19 cellular contexts compared by ENCODE assay signal in the genomic region with DNA sequence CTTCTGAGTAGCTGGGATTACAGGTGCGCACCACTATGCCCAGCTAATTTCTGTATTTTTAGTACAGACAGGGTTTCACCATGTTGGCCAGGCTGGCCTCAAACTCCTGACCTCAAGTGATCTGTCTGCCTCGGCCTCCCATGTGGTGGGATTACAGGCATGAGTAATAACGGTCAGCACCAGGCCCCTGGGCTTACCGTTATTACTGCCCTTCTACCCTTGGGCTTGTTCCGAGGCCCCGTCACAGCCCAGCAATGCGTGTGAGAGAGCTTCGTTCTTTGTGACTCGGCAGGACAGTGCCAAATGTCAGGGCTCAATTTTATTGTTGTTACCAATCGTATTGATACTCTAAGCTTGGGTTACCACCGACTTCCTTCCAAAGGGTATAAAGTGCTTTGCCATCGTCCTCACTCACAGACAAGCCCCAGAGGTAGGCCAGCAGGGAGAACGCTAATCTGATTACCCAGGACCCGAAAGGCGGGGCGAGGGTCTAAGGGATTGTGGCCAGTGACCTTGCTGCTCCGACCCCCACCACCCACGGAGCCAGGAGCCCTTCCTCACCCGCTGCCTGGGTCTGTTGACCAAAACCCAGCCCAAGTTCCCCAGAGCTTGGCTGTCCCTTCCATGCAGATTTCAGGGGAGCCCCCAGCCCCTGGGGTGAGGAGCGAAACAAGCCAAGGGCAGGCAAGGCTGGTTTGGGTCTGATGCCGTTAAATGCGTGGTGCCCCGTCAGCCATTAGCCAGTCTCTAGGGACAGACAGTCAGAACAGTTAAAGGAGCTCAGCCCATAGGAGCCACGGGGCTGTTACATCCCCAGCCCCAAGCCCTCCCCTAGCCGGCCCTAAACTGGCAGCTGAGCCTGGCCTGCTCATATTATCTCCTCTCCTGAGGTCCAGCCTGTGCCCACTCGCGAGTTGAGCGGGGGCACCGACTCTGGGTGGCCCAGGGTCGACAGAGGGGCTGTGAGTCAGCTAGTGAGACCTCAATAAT. TPM values are rescaled to one million over a fixed set of nuclear protein-coding genes. Genes with fewer than 3 reads are reported as not detected.
A peak's percentile ranks its signal among the peaks of the same experiment; 100 is the strongest.
DNase-seq lines count a peak whose midpoint lies in the region; ATAC-seq and TF ChIP-seq lines count a peak whose summit lies in the region.
"Had no signal": no experiment of that assay in that cellular context is flagged by ENCODE, and none has a peak within 500 bp of the region (broad histone marks: within the 10 kb centered on the region; RNA-seq: fewer than 3 reads in every experiment).

No MANE protein-coding gene starts in this region.

- H3K36me3 Mint-ChIP-seq in natural killer cell (no peaks in the 10 kb centered on the region), GM23338 (ENCODE audit: low read depth) (peaks cover 4% of the 10 kb centered on the region; the same call in 2 of the 3 replicates)
- H3K36me3 Mint-ChIP-seq: CD4-positive, alpha-beta memory T cell had no signal

- H3K9me3 ChIP-seq in Panc1 (ENCODE audit: control insufficient read depth, insufficient read depth, low read depth, low read length): no peaks in the 10 kb centered on the region
- peaks cover 4% of the 10 kb centered on the region for H3K9me3 ChIP-seq in left ventricle myocardium inferior (replicated peaks)

- H3K27me3 ChIP-seq in Panc1 (ENCODE audit: control insufficient read depth, insufficient read depth, low read length): no peaks in the 10 kb centered on the region
- peaks cover 4% of the 10 kb centered on the region for H3K27me3 ChIP-seq in left ventricle myocardium inferior (ENCODE audit: low read depth)
- no peaks in the 10 kb centered on the region for H3K27me3 ChIP-seq in GM23338 (ENCODE audit: insufficient read depth)
- H3K27me3 ChIP-seq: BLaER1 had no signal

- H3K27ac ChIP-seq in Panc1 (ENCODE audit: low read length) (no peak overlapping the region), left ventricle myocardium inferior (replicated peaks) (peak overlapping the region; percentile 30), GM23338 (ENCODE audit: low read depth) (no peak overlapping the region)
- H3K27ac ChIP-seq: BLaER1 had no signal

- H3K4me1 Mint-ChIP-seq in natural killer cell (no peaks in the 10 kb centered on the region), GM23338 (peaks cover 2% of the 10 kb centered on the region; the same call in 1 of the 3 replicates)
- H3K4me1 Mint-ChIP-seq: CD4-positive, alpha-beta memory T cell had no signal

- no peaks in the 10 kb centered on the region for H4K20me1 ChIP-seq in GM23338 (replicated peaks; ENCODE audit: insufficient read depth)
- H4K20me1 ChIP-seq: BLaER1 had no signal

- intact Hi-C loops in Panc1 (cut with micrococcal nuclease; ENCODE audit: unreplicated experiment): no loop called here
- intact Hi-C loops in left ventricle myocardium inferior (cut with micrococcal nuclease): no loop called here
- intact Hi-C loops in natural killer cell (cut with micrococcal nuclease): no loop called here

- H3K9me2 ChIP-seq in GM23338 (ENCODE audit: insufficient read depth): peaks cover 3% of the 10 kb centered on the region; the same call in 1 of the 2 replicates

- H3K36me3 ChIP-seq in Panc1 (ENCODE audit: control insufficient read depth, insufficient read depth, low read length) (no peaks in the 10 kb centered on the region), left ventricle myocardium inferior (no peaks in the 10 kb centered on the region), GM23338 (ENCODE audit: insufficient read depth) (no peaks in the 10 kb centered on the region)
- H3K36me3 ChIP-seq: BLaER1, HAP-1 had no signal

- in situ Hi-C loops in Panc1 (cut with HindIII; ENCODE audit: low pct_unique_long_range_greater_than_20kb, low sequenced_read_pairs): no loop called here

- H3K4me3 ChIP-seq in Panc1 (ENCODE audit: low read depth in 2 of 2, low read length in 2 of 2): no peak overlapping the region
- no peak overlapping the region for H3K4me3 ChIP-seq in left ventricle myocardium inferior
- H3K4me3 ChIP-seq in retinal pigment epithelial cell (ENCODE audit: low read length): no peak overlapping the region
- no peak overlapping the region for H3K4me3 ChIP-seq in GM23338
- H3K4me3 ChIP-seq: BLaER1, HAP-1 had no signal

- no peaks in the 10 kb centered on the region for H3K4me1 ChIP-seq in Panc1 (ENCODE audit: control insufficient read depth, insufficient read depth, low read length)
- H3K4me1 ChIP-seq in left ventricle myocardium inferior: peaks cover 10% of the 10 kb centered on the region
- H3K4me1 ChIP-seq in GM23338 (ENCODE audit: insufficient read depth): no peaks in the 10 kb centered on the region
- H3K4me1 ChIP-seq: BLaER1, HAP-1 had no signal

- CTCF ChIA-PET in Panc1 (lab: Charles Lee): no interaction called here

- H3K27me3 Mint-ChIP-seq in natural killer cell (ENCODE audit: low read depth in 2 of 2) (peaks cover 0 to 10% of the 10 kb centered on the region in 2 donors), GM23338 (ENCODE audit: insufficient read depth, low read depth, poor library complexity) (peaks cover 6% of the 10 kb centered on the region)

- TF ChIP-seq CTCF in Panc1 (IDR thresholded peaks at IDR 0.05): no peak
- TF ChIP-seq CTCF in left ventricle myocardium inferior (IDR thresholded peaks at IDR 0.05; ENCODE audit: borderline replicate concordance): no peak
- no peak for TF ChIP-seq CTCF in retinal pigment epithelial cell (conservative IDR thresholded peaks at IDR 0.05; ENCODE audit: low read depth, low read length)
- no peak for TF ChIP-seq CTCF in natural killer cell (IDR thresholded peaks at IDR 0.05)
- no peak for TF ChIP-seq CTCF in GM23338 (conservative IDR thresholded peaks at IDR 0.05; ENCODE audit: low read depth in 2 of 2)

- DNase-seq in Panc1 (ENCODE audit: low read depth, low spot score): no peak
- no peak for DNase-seq in left ventricle myocardium inferior
- peak; percentile 26 for DNase-seq in retinal pigment epithelial cell (ENCODE audit: low read depth)
- no peak for DNase-seq in activated CD8-positive, alpha-beta memory T cell treated with anti-CD3 and anti-CD28 coated beads for 24 hours
- no peak for DNase-seq in natural killer cell
- DNase-seq in GM23338 (ENCODE audit: low spot score): no peak
- DNase-seq in cortex of kidney (lab: John Stamatoyannopoulos, UW): no peak
- DNase-seq: CD4-positive, alpha-beta memory T cell; DMS153; Kasumi-1; NCI-H1694; NCI-H2081; NCI-H2171; NCI-H345; NCI-H524; OCI-M1; SHP77 treated with DMSO at 0.1 percent for 48 hours had no signal

- no peaks in the 10 kb centered on the region for H3K79me2 ChIP-seq in GM23338 (replicated peaks; ENCODE audit: insufficient read depth)

- no TSS peak for BruUV-seq in Panc1 (replicated peaks; lab: Mats Ljungman, UMichigan)

- H3K4me3 Mint-ChIP-seq in natural killer cell (no peak overlapping the region), GM23338 (no peak overlapping the region)
- H3K4me3 Mint-ChIP-seq: CD4-positive, alpha-beta memory T cell had no signal

- ATAC-seq in Panc1 (peak; percentile 42; the same call in 1 of the 2 replicates), natural killer cell (no peak), GM23338 (no peak; the same call in 2 of the 3 replicates)

- H3K4me2 ChIP-seq in GM23338: no peak overlapping the region
- H3K4me2 ChIP-seq: BLaER1 had no signal

- H3K9me3 Mint-ChIP-seq in natural killer cell (no peaks in the 10 kb centered on the region), GM23338 (peaks cover 10% of the 10 kb centered on the region)

- H3K27ac Mint-ChIP-seq in natural killer cell (no peak overlapping the region), GM23338 (no peak overlapping the region)
- H3K27ac Mint-ChIP-seq: CD4-positive, alpha-beta memory T cell had no signal

- POLR2A ChIA-PET in Panc1 (lab: Charles Lee): no interaction called here

- H2AFZ ChIP-seq in GM23338: no peak overlapping the region

- no peaks in the 10 kb centered on the region for H3F3A ChIP-seq in GM23338 (replicated peaks; ENCODE audit: low read depth)

TF ChIP-seq in GM23338, 12 proteins besides CTCF, POLR2A, EP300 and RAD21 (continues in another document):
- TF ChIP-seq, protein P1, sequence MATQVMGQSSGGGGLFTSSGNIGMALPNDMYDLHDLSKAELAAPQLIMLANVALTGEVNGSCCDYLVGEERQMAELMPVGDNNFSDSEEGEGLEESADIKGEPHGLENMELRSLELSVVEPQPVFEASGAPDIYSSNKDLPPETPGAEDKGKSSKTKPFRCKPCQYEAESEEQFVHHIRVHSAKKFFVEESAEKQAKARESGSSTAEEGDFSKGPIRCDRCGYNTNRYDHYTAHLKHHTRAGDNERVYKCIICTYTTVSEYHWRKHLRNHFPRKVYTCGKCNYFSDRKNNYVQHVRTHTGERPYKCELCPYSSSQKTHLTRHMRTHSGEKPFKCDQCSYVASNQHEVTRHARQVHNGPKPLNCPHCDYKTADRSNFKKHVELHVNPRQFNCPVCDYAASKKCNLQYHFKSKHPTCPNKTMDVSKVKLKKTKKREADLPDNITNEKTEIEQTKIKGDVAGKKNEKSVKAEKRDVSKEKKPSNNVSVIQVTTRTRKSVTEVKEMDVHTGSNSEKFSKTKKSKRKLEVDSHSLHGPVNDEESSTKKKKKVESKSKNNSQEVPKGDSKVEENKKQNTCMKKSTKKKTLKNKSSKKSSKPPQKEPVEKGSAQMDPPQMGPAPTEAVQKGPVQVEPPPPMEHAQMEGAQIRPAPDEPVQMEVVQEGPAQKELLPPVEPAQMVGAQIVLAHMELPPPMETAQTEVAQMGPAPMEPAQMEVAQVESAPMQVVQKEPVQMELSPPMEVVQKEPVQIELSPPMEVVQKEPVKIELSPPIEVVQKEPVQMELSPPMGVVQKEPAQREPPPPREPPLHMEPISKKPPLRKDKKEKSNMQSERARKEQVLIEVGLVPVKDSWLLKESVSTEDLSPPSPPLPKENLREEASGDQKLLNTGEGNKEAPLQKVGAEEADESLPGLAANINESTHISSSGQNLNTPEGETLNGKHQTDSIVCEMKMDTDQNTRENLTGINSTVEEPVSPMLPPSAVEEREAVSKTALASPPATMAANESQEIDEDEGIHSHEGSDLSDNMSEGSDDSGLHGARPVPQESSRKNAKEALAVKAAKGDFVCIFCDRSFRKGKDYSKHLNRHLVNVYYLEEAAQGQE (IDR thresholded peaks at IDR 0.05; ENCODE audit: unreplicated experiment): no peak
- TF ChIP-seq ZNF114 (CRISPR knock-in tag; IDR thresholded peaks at IDR 0.05): no peak
- no peak for TF ChIP-seq JUNB (IDR thresholded peaks at IDR 0.05; ENCODE audit: unreplicated experiment)

RNA-seq across cellular contexts. Expression of a gene that starts 54.9 kb away (rescaled TPM):
- total RNA-seq in Panc1 (2021; ENCODE audit: unreplicated experiment) (27.8 TPM), left ventricle myocardium inferior (56.3 TPM), natural killer cell (10 to 100 TPM; 55.9 to 83.0 (median 70.6) TPM)
- polyA plus RNA-seq in Panc1 (2012; ENCODE audit: insufficient read length): 15.3 TPM
- 6.1 and 6.7 TPM in 2 replicates for total RNA-seq in GM23338 (2014; rRNA removed; shearing (Covaris generic))
- polyA plus RNA-seq in GM23338 (2016; fragmentation: Nextera tagmentation; extraction: Ambion mirVana): 6.2 and 8.7 TPM in 2 replicates
